In the genomic region with DNA sequence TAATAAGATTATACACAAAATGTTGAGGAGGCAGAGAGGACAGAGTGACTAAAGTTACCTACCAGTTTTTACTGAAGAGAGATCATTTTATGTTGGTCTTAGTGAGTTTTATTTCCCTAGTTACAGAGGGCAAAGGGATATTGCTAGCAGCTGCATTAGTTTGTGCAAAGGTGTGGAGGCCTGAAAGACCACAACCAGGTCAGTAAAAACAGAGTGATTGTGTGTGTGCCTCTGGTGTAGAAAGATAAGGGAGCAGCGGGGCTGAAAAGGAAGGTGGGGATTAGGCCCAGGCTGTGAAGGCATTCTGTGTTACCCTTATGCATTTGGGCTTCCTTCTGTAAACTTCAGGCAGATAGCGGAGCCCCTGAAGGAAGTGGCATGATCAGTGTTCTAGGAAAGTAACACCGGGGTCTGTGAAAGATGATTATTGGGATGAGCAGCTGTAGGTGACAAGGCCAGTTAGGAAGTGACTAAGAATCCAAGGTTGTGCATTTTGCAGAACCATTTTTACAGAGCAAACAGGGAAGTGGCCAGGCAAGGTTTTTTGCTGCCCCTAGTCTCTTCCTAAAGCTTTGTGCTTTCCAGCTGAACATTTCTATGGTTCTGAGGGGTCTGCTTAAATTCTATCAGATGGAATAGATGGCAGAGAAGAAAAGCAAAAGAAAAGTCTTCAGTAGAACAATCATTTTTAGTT, we compare ENCODE assay signal across 10 cellular contexts. TPM values are rescaled to one million over a fixed set of nuclear protein-coding genes. Genes with fewer than 3 reads are reported as not detected.
DNase-seq lines count a peak whose midpoint lies in the region; ATAC-seq and TF ChIP-seq lines count a peak whose summit lies in the region.
"Had no signal": no experiment of that assay in that cellular context is flagged by ENCODE, and none has a peak within 500 bp of the region (broad histone marks: within the 10 kb centered on the region; RNA-seq: fewer than 3 reads in every experiment).

No MANE protein-coding gene starts in this region.

- H3K27me3 ChIP-seq in thyroid gland: no peaks in the 10 kb centered on the region
- H3K27me3 ChIP-seq in colonic mucosa: no peaks in the 10 kb centered on the region
- no peaks in the 10 kb centered on the region for H3K27me3 ChIP-seq in lower lobe of right lung (ENCODE audit: low read depth)
- H3K27me3 ChIP-seq: BLaER1 had no signal

- no peaks in the 10 kb centered on the region for H3K27me3 Mint-ChIP-seq in effector memory CD8-positive, alpha-beta T cell

- peaks cover 18 to 19% of the 10 kb centered on the region in 2 donors for H3K4me1 Mint-ChIP-seq in effector memory CD8-positive, alpha-beta T cell (ENCODE audit: low read depth in 2 of 2)

- no peak for ATAC-seq in activated naive CD4-positive, alpha-beta T cell treated with anti-CD3 and anti-CD28 coated beads, Interleukin-2, amount 50 U/mL, for 72 hours
- no peak for ATAC-seq in effector memory CD8-positive, alpha-beta T cell (replicated peaks)
- no peak for ATAC-seq in lower lobe of right lung
- ATAC-seq: naive thymus-derived CD4-positive, alpha-beta T cell had no signal

- H3K9ac ChIP-seq in colonic mucosa (ENCODE audit: low read depth in 2 of 2, low read length in 2 of 2): peak overlapping the region in 1 of 2 donors; percentile 9
- H3K9ac ChIP-seq: BLaER1 had no signal

- no peaks in the 10 kb centered on the region for H3K9me3 ChIP-seq in thyroid gland
- H3K9me3 ChIP-seq in colonic mucosa: no peaks in the 10 kb centered on the region
- no peaks in the 10 kb centered on the region for H3K9me3 ChIP-seq in lower lobe of right lung
- H3K9me3 ChIP-seq: BLaER1 had no signal

- H3K4me1 ChIP-seq in thyroid gland: peaks cover 15 to 27% of the 10 kb centered on the region in 2 donors
- H3K4me1 ChIP-seq in colonic mucosa: peaks cover 9% of the 10 kb centered on the region
- H3K4me1 ChIP-seq in lower lobe of right lung: peaks cover 16% of the 10 kb centered on the region

- DNase-seq in activated naive CD4-positive, alpha-beta T cell treated with anti-CD3 and anti-CD28 coated beads, Interleukin-2, amount 50 U/mL, for 72 hours (ENCODE audit: low spot score in 2 of 2): no peak
- no peak for DNase-seq in activated naive CD4-positive, alpha-beta T cell treated with anti-CD3 and anti-CD28 coated beads, Interleukin-2, amount 50 U/mL, for 16 hours
- DNase-seq in RKO (ENCODE audit: low spot score): peak; percentile 80
- DNase-seq in epithelial cell of esophagus (ENCODE audit: low read depth): peak; percentile 72
- DNase-seq in thyroid gland: no peak
- no peak for DNase-seq in colonic mucosa
- no peak for DNase-seq in effector memory CD8-positive, alpha-beta T cell
- DNase-seq in lower lobe of right lung: no peak
- DNase-seq: naive thymus-derived CD4-positive, alpha-beta T cell had no signal

- intact Hi-C loops in thyroid gland (cut with DNase I) (loop anchor here (10.0 kb wide), 2 partner anchors 66 to 124 kb away; no protein-coding TSS in a partner anchor), colonic mucosa (cut with DNase I) (loop anchor here (5.0 to 10.0 kb wide), 3 partner anchors 69 to 154 kb away; no protein-coding TSS in a partner anchor), lower lobe of right lung (cut with DNase I) (no loop called here)

- TF ChIP-seq CTCF in epithelial cell of esophagus (IDR thresholded peaks at IDR 0.05; ENCODE audit: insufficient read depth, low read depth, low read length, missing control alignments) (no peak), thyroid gland (IDR thresholded peaks at IDR 0.05) (no peak), colonic mucosa (IDR thresholded peaks at IDR 0.05) (no peak), lower lobe of right lung (IDR thresholded peaks at IDR 0.05) (no peak)

- H3K27ac ChIP-seq in thyroid gland (peak overlapping the region in 2 of 3 donors; percentile 27 to 99), colonic mucosa (no peak overlapping the region), lower lobe of right lung (no peak overlapping the region)
- H3K27ac ChIP-seq: BLaER1 had no signal

- peaks cover 19 to 31% of the 10 kb centered on the region in 2 donors for H3K36me3 Mint-ChIP-seq in activated naive CD4-positive, alpha-beta T cell treated with anti-CD3 and anti-CD28 coated beads, Interleukin-2, amount 50 U/mL, for 72 hours
- peaks cover 26% of the 10 kb centered on the region for H3K36me3 Mint-ChIP-seq in effector memory CD8-positive, alpha-beta T cell (ENCODE audit: insufficient read depth)

- peak overlapping the region; percentile 29 to 67 for H3K27ac Mint-ChIP-seq in activated naive CD4-positive, alpha-beta T cell treated with anti-CD3 and anti-CD28 coated beads, Interleukin-2, amount 50 U/mL, for 72 hours
- peak overlapping the region in 1 of 2 donors; percentile 8 for H3K27ac Mint-ChIP-seq in effector memory CD8-positive, alpha-beta T cell

- WGBS in thyroid gland, 2 donors: 91 to 94% methylated on average over 3 of the region's 3 CpGs

- TF ChIP-seq POLR2A in thyroid gland (IDR thresholded peaks at IDR 0.05): no peak

- H3K36me3 ChIP-seq in thyroid gland (peaks cover 7 to 14% of the 10 kb centered on the region in 2 donors), colonic mucosa (no peaks in the 10 kb centered on the region), lower lobe of right lung (peaks cover 26% of the 10 kb centered on the region)

- no peak overlapping the region for H3K4me3 Mint-ChIP-seq in effector memory CD8-positive, alpha-beta T cell

- no peaks in the 10 kb centered on the region for H3K9me3 Mint-ChIP-seq in activated naive CD4-positive, alpha-beta T cell treated with anti-CD3 and anti-CD28 coated beads, Interleukin-2, amount 50 U/mL, for 72 hours
- H3K9me3 Mint-ChIP-seq in effector memory CD8-positive, alpha-beta T cell: no peaks in the 10 kb centered on the region

- H3K4me3 ChIP-seq in epithelial cell of esophagus (ENCODE audit: low read length): no peak overlapping the region
- H3K4me3 ChIP-seq in thyroid gland (replicated peaks in 1 of 3): no peak overlapping the region
- H3K4me3 ChIP-seq in colonic mucosa: no peak overlapping the region
- H3K4me3 ChIP-seq in lower lobe of right lung: no peak overlapping the region

RNA-seq across cellular contexts. Expression of gene GADD45A, which starts 3.7 kb away (rescaled TPM):
- total RNA-seq in activated naive CD4-positive, alpha-beta T cell treated with anti-CD3 and anti-CD28 coated beads, Interleukin-2, amount 50 U/mL, for 72 hours: 10 to 100 TPM; 26.3 to 78.8 TPM
- total RNA-seq in thyroid gland: 10 to 100 TPM; 27.2 to 95.5 (median 62.9) TPM
- total RNA-seq in colonic mucosa: 10 to 100 TPM; 29.0 to 29.4 TPM
- 13.6 TPM for total RNA-seq in lower lobe of right lung

Comparison
In these comparisons a context has a peak if more than half of its experiments do, and no peak if none do; other contexts are left out.
1. DNase-seq: peak in RKO (single experiment) and epithelial cell of esophagus (single experiment); none in activated naive CD4-positive, alpha-beta T cell treated with anti-CD3 and anti-CD28 coated beads, Interleukin-2, amount 50 U/mL, for 72 hours (0 of 2), activated naive CD4-positive, alpha-beta T cell treated with anti-CD3 and anti-CD28 coated beads, Interleukin-2, amount 50 U/mL, for 16 hours (single experiment), thyroid gland (0 of 2), colonic mucosa (single experiment), effector memory CD8-positive, alpha-beta T cell (0 of 3) and lower lobe of right lung (single experiment).
2. H3K27ac ChIP-seq: peak in thyroid gland (2 of 3); none in colonic mucosa (single experiment) and lower lobe of right lung (single experiment).